In genomic region chr1:16514107-16515055, GRCh38 we compare ENCODE assay signal across 8 cellular contexts. TPM values are rescaled to one million over a fixed set of nuclear protein-coding genes. Genes with fewer than 3 reads are reported as not detected.
A peak's percentile ranks its signal among the peaks of the same experiment; 100 is the strongest.
DNase-seq lines count a peak whose midpoint lies in the region; ATAC-seq, FAIRE-seq and TF ChIP-seq lines count a peak whose summit lies in the region.
"Not testable (repeated sequence)": the region's sequence is repeated elsewhere in the genome, so short reads cannot be mapped to it uniquely, and the experiment has no call there.

TSS of gene RNU1-1 (minus strand) at chr1:16514285.

- H3K27ac ChIP-seq in RWPE2 (ENCODE audit: poor library complexity, severe bottlenecking): not testable (repeated sequence)
- peak within 1 kb of the TSS; percentile 81 for H3K27ac ChIP-seq in duodenal mucosa (ENCODE audit: low read depth, low read length)
- peak within 1 kb of the TSS; percentile 88 to 93 for H3K27ac ChIP-seq in kidney (ENCODE audit: low read depth in 2 of 2, low read length in 2 of 2)
- peak within 1 kb of the TSS; percentile 70 to 79 for H3K27ac ChIP-seq in thoracic aorta

- TF ChIP-seq CTCF in NB4 (IDR thresholded peaks at IDR 0.05; ENCODE audit: low read depth, low read length); RWPE2 (IDR thresholded peaks at IDR 0.05; ENCODE audit: poor library complexity, severe bottlenecking); kidney (IDR thresholded peaks at IDR 0.05; ENCODE audit: borderline replicate concordance, extremely low read depth, insufficient read depth); retinal pigment epithelial cell (conservative IDR thresholded peaks at IDR 0.05; ENCODE audit: low read depth, low read length); thoracic aorta (IDR thresholded peaks at IDR 0.05): not testable (repeated sequence)

- peak; percentile 83 for FAIRE-seq in kidney (lab: Jason Lieb, UNC)

- TF ChIP-seq POLR2A in NB4 (IDR thresholded peaks at IDR 0.05; ENCODE audit: extremely low read depth, insufficient read length): peak; percentile 50

- ATAC-seq in RWPE2 (ENCODE audit: low read depth) (peak; percentile 39; the same call in 2 of the 3 replicates), thoracic aorta (ENCODE audit: insufficient number of reproducible peaks, low FRiP score, low read depth) (peak; percentile 43)

- not testable (repeated sequence) for H3K4me1 ChIP-seq in ES-I3 (ENCODE audit: insufficient read depth, low read length); RWPE2 (ENCODE audit: insufficient read depth, poor library complexity, severe bottlenecking); duodenal mucosa (ENCODE audit: control insufficient read depth in 1 of 2, insufficient read depth in 2 of 2, low read length in 2 of 2); kidney (ENCODE audit: control insufficient read depth in 1 of 2, insufficient read depth in 1 of 2, low read depth in 1 of 2, low read length in 2 of 2); thoracic aorta (ENCODE audit: control insufficient read depth in 1 of 2, low read depth in 2 of 2)

- H3K36me3 ChIP-seq in ES-I3 (ENCODE audit: insufficient read depth, low read length); RWPE2 (ENCODE audit: low read depth); duodenal mucosa (ENCODE audit: control insufficient read depth in 1 of 2, insufficient read depth in 2 of 2, low read length in 2 of 2); kidney (ENCODE audit: control insufficient read depth in 1 of 2, insufficient read depth in 2 of 2, low read length in 2 of 2); thoracic aorta: not testable (repeated sequence)

- peak within 1 kb of the TSS; percentile 57 for H3K4me3 ChIP-seq in NB4 (ENCODE audit: low read depth, low read length)
- H3K4me3 ChIP-seq in RWPE2 (ENCODE audit: severe bottlenecking): peak within 1 kb of the TSS; percentile 30
- H3K4me3 ChIP-seq in duodenal mucosa (ENCODE audit: low read depth in 1 of 2, low read length in 2 of 2): peak within 1 kb of the TSS; percentile 35 to 65
- H3K4me3 ChIP-seq in kidney (ENCODE audit: low read length in 2 of 2): peak within 1 kb of the TSS; percentile 44 to 52
- peak within 1 kb of the TSS; percentile 43 for H3K4me3 ChIP-seq in retinal pigment epithelial cell (ENCODE audit: low read length)
- peak within 1 kb of the TSS; percentile 63 for H3K4me3 ChIP-seq in thoracic aorta

- intact Hi-C loops in kidney (cut with DNase I): not testable (repeated sequence)

- H3K27me3 ChIP-seq in RWPE2 (ENCODE audit: insufficient read depth, poor library complexity, severe bottlenecking); duodenal mucosa (ENCODE audit: control insufficient read depth in 1 of 2, insufficient read depth in 2 of 2, low read length in 2 of 2); thoracic aorta (replicated peaks; ENCODE audit: insufficient read depth): not testable (repeated sequence)

- H3K9me3 ChIP-seq in ES-I3 (ENCODE audit: control insufficient read depth, insufficient read depth, low read length); RWPE2 (ENCODE audit: severe bottlenecking); duodenal mucosa (ENCODE audit: control insufficient read depth in 1 of 2, low read length in 2 of 2); kidney (ENCODE audit: control insufficient read depth in 1 of 2, low read length in 2 of 2); thoracic aorta: not testable (repeated sequence)

- DNase-seq in NB4 (ENCODE audit: low read depth) (peak; percentile 84), activated T-cell treated with anti-CD3 and anti-CD28 coated beads for 1 hour (ENCODE audit: low read depth) (peak; percentile 63), kidney (peak; percentile 91), retinal pigment epithelial cell (ENCODE audit: low read depth) (peak; percentile 42)
- not testable (repeated sequence) for DNase-seq in RWPE2 (ENCODE audit: low spot score); thoracic aorta (ENCODE audit: low spot score)

- peak within 1 kb of the TSS; percentile 47 for H3K9ac ChIP-seq in ES-I3 (ENCODE audit: low read depth, low read length)
- peak within 1 kb of the TSS; percentile 33 to 38 for H3K9ac ChIP-seq in duodenal mucosa (ENCODE audit: low read depth in 1 of 2, low read length in 2 of 2)
- H3K9ac ChIP-seq in kidney (ENCODE audit: low read length in 2 of 2): peak within 1 kb of the TSS in 1 of 2 donors; percentile 61

RNA-seq across cellular contexts. Expression of gene RNU1-1, which starts in this region (rescaled TPM):
- total RNA-seq in kidney (8,605 TPM), thoracic aorta (under 1 TPM; under 0.01 TPM)
- 26.8 TPM for polyA plus RNA-seq in kidney (ENCODE audit: insufficient read depth, low read depth, low replicate concordance)

Comparison
In these comparisons a context has a peak if more than half of its experiments do, and no peak if none do; other contexts are left out.
1. RNA of gene RNU1-1 (total RNA-seq): 8,605 TPM in kidney (single experiment); under 0.01 TPM in thoracic aorta; every median in the first group is over 1,000 times any median in the second.
2. Peak in ATAC-seq, H3K4me3 ChIP-seq and H3K27ac ChIP-seq in thoracic aorta; RNA of the gene not detected or under 1 TPM.
3. Peak in every context shown above with its lines, with median percentiles within 50 percentile points of each other: H3K4me3 ChIP-seq.